Comparison of ENCODE assay signal across 12 cellular contexts in the genomic region with DNA sequence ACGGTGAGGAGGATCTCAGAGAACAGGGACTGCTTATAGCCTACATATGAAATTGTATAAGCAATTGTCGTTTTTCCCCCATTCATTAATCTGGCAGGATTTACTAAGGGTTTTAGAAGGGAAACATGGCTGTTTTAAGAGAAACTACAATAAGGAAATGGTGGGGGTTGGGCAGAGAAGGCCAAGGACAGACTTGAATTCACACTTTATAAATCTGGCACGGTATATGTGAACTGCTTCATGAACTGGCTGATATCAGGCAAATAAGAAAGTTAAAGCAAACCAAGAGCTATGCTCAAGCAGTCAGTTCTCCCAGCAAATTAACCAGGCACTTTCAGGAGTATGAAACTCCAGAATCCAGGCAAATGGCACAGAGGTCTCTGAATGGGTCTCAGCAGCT.
DNase-seq lines count a peak whose midpoint lies in the region; ATAC-seq and TF ChIP-seq lines count a peak whose summit lies in the region.
"Had no signal": no experiment of that assay in that cellular context is flagged by ENCODE, and none has a peak within 500 bp of the region (broad histone marks: within the 10 kb centered on the region; RNA-seq: fewer than 3 reads in every experiment).

No MANE protein-coding gene starts in this region.

- H2AFZ ChIP-seq in OCI-LY3 (ENCODE audit: low read depth, low read length) = peak overlapping the region; percentile 29; the same call in 1 of the 2 replicates

- H3K27ac Mint-ChIP-seq in chondrocyte (ENCODE audit: unreplicated experiment) (peak overlapping the region; percentile 97), natural killer cell (no peak overlapping the region)
- peak overlapping the region; percentile 58 for H3K27ac Mint-ChIP-seq in stimulated activated memory B cell treated with anti-CD40 and anti-IgM and Interleukin-4, amounts not matched to agents 10 μg/mL and 1 μg/mL and 100 μg/mL, for 72 hours
- H3K27ac Mint-ChIP-seq: activated CD4-positive, alpha-beta T cell treated with anti-CD3 and anti-CD28 coated beads, Interleukin-2, amount 10 ng/mL, durations not matched to agents 7 days and 5 days had no signal

- H3K9ac ChIP-seq in OCI-LY3 (ENCODE audit: low read length) = no peak overlapping the region
- peak overlapping the region; percentile 37 for H3K9ac ChIP-seq in muscle layer of colon (ENCODE audit: low read length)
- H3K9ac ChIP-seq: BLaER1 had no signal

- H4K20me1 ChIP-seq in OCI-LY3 (ENCODE audit: insufficient read depth, low read length) = no peaks in the 10 kb centered on the region
- H4K20me1 ChIP-seq: BLaER1 had no signal

- H3K4me1 Mint-ChIP-seq in chondrocyte (ENCODE audit: low read depth) = peaks cover 51% of the 10 kb centered on the region
- peaks cover 44% of the 10 kb centered on the region for H3K4me1 Mint-ChIP-seq in stimulated activated memory B cell treated with anti-CD40 and anti-IgM and Interleukin-4, amounts not matched to agents 10 μg/mL and 1 μg/mL and 100 μg/mL, for 72 hours
- H3K4me1 Mint-ChIP-seq in natural killer cell = no peaks in the 10 kb centered on the region
- H3K4me1 Mint-ChIP-seq: activated CD4-positive, alpha-beta T cell treated with anti-CD3 and anti-CD28 coated beads, Interleukin-2, amount 10 ng/mL, durations not matched to agents 7 days and 5 days had no signal

- no peaks in the 10 kb centered on the region for H3K36me3 Mint-ChIP-seq in chondrocyte (ENCODE audit: low read depth)
- H3K36me3 Mint-ChIP-seq in stimulated activated memory B cell treated with anti-CD40 and anti-IgM and Interleukin-4, amounts not matched to agents 10 μg/mL and 1 μg/mL and 100 μg/mL, for 72 hours = peaks cover 10% of the 10 kb centered on the region
- no peaks in the 10 kb centered on the region for H3K36me3 Mint-ChIP-seq in natural killer cell

- H3K4me3 ChIP-seq in OCI-LY3 (ENCODE audit: low read length) (no peak overlapping the region), muscle layer of colon (ENCODE audit: low read depth in 1 of 2, low read length in 2 of 2) (peak overlapping the region; percentile 2 to 8)
- H3K4me3 ChIP-seq: BLaER1 had no signal

- H3K4me3 Mint-ChIP-seq in chondrocyte (ENCODE audit: unreplicated experiment) (no peak overlapping the region), natural killer cell (no peak overlapping the region)
- no peak overlapping the region for H3K4me3 Mint-ChIP-seq in stimulated activated memory B cell treated with anti-CD40 and anti-IgM and Interleukin-4, amounts not matched to agents 10 μg/mL and 1 μg/mL and 100 μg/mL, for 72 hours
- H3K4me3 Mint-ChIP-seq: activated CD4-positive, alpha-beta T cell treated with anti-CD3 and anti-CD28 coated beads, Interleukin-2, amount 10 ng/mL, durations not matched to agents 7 days and 5 days had no signal

- H3K9me3 ChIP-seq in OCI-LY3 (ENCODE audit: insufficient read depth, low read length) = peaks cover 4% of the 10 kb centered on the region; the same call in 1 of the 2 replicates
- H3K9me3 ChIP-seq in muscle layer of colon (ENCODE audit: low read length) = no peaks in the 10 kb centered on the region
- H3K9me3 ChIP-seq: BLaER1, neutrophil had no signal

- peaks cover 47% of the 10 kb centered on the region for H3K4me1 ChIP-seq in OCI-LY3 (ENCODE audit: low read length)
- H3K4me1 ChIP-seq in muscle layer of colon (ENCODE audit: insufficient read depth, low read length) = peaks cover 34% of the 10 kb centered on the region
- H3K4me1 ChIP-seq: BLaER1 had no signal

- peaks cover 7% of the 10 kb centered on the region for H3K36me3 ChIP-seq in OCI-LY3 (replicated peaks; ENCODE audit: low read depth, low read length)
- no peaks in the 10 kb centered on the region for H3K36me3 ChIP-seq in muscle layer of colon (ENCODE audit: insufficient read depth, low read length)
- H3K36me3 ChIP-seq: BLaER1, neutrophil had no signal

- H3K27me3 Mint-ChIP-seq in chondrocyte (ENCODE audit: low read depth) = no peaks in the 10 kb centered on the region
- no peaks in the 10 kb centered on the region for H3K27me3 Mint-ChIP-seq in stimulated activated memory B cell treated with anti-CD40 and anti-IgM and Interleukin-4, amounts not matched to agents 10 μg/mL and 1 μg/mL and 100 μg/mL, for 72 hours
- H3K27me3 Mint-ChIP-seq in natural killer cell (ENCODE audit: low read depth in 2 of 2) = no peaks in the 10 kb centered on the region

- intact Hi-C loops in natural killer cell (cut with micrococcal nuclease) = no loop called here

- no peaks in the 10 kb centered on the region for H3K79me2 ChIP-seq in OCI-LY3 (ENCODE audit: low read length)

- H3K4me2 ChIP-seq in OCI-LY3 (ENCODE audit: low read length) = peak overlapping the region; percentile 20
- H3K4me2 ChIP-seq: BLaER1 had no signal

- H3K9me3 Mint-ChIP-seq in chondrocyte (ENCODE audit: low read depth) (no peaks in the 10 kb centered on the region), natural killer cell (peaks cover 0 to 8% of the 10 kb centered on the region in 2 donors)
- H3K9me3 Mint-ChIP-seq in stimulated activated memory B cell treated with anti-CD40 and anti-IgM and Interleukin-4, amounts not matched to agents 10 μg/mL and 1 μg/mL and 100 μg/mL, for 72 hours = peaks cover 8% of the 10 kb centered on the region
- H3K9me3 Mint-ChIP-seq: activated CD4-positive, alpha-beta T cell treated with anti-CD3 and anti-CD28 coated beads, Interleukin-2, amount 10 ng/mL, durations not matched to agents 7 days and 5 days had no signal

- H3K27me3 ChIP-seq in OCI-LY3 (ENCODE audit: low read depth, low read length) = no peaks in the 10 kb centered on the region
- H3K27me3 ChIP-seq in muscle layer of colon (ENCODE audit: control insufficient read depth in 1 of 2, insufficient read depth in 2 of 2, low read length in 2 of 2) = no peaks in the 10 kb centered on the region
- H3K27me3 ChIP-seq: BLaER1, neutrophil had no signal

- H3K27ac ChIP-seq in OCI-LY3 (ENCODE audit: low read length) = 0 out of 2 replicates have a peak overlapping the region, but pooled peaks have one; percentile 11
- H3K27ac ChIP-seq in muscle layer of colon (ENCODE audit: low read depth, low read length) = peak overlapping the region; percentile 84
- H3K27ac ChIP-seq: BLaER1, neutrophil had no signal

- no peak for DNase-seq in chondrocyte (ENCODE audit: low spot score)
- DNase-seq in NCI-H2196 (lab: John Stamatoyannopoulos, UW; ENCODE audit: unreplicated experiment) = no peak
- no peak for DNase-seq in natural killer cell
- DNase-seq: activated CD4-positive, alpha-beta T cell treated with anti-CD3 and anti-CD28 coated beads, Interleukin-2, amount 10 ng/mL, durations not matched to agents 7 days and 5 days; NCI-H1048 had no signal

- no peak for ATAC-seq in stimulated activated memory B cell treated with anti-CD40 and anti-IgM and Interleukin-4, amounts not matched to agents 10 μg/mL and 1 μg/mL and 100 μg/mL, for 72 hours
- ATAC-seq in GM21529 (IDR thresholded peaks at IDR 0.05; ENCODE audit: unreplicated experiment) (no peak), HG03565 (IDR thresholded peaks at IDR 0.05; ENCODE audit: unreplicated experiment) (no peak), natural killer cell (no peak)

- TF ChIP-seq CTCF in OCI-LY3 (IDR thresholded peaks at IDR 0.05; ENCODE audit: low read depth, low read length) (no peak), chondrocyte (IDR thresholded peaks at IDR 0.05) (no peak), natural killer cell (IDR thresholded peaks at IDR 0.05) (no peak)

Comparison
In these comparisons a context has a peak if more than half of its experiments do, and no peak if none do; other contexts are left out.
1. H3K27ac Mint-ChIP-seq: peak in chondrocyte (single experiment) and stimulated activated memory B cell treated with anti-CD40 and anti-IgM and Interleukin-4, amounts not matched to agents 10 μg/mL and 1 μg/mL and 100 μg/mL, for 72 hours (single experiment); none in natural killer cell (0 of 2).